8 cellular contexts compared by ENCODE assay signal in the genomic region with DNA sequence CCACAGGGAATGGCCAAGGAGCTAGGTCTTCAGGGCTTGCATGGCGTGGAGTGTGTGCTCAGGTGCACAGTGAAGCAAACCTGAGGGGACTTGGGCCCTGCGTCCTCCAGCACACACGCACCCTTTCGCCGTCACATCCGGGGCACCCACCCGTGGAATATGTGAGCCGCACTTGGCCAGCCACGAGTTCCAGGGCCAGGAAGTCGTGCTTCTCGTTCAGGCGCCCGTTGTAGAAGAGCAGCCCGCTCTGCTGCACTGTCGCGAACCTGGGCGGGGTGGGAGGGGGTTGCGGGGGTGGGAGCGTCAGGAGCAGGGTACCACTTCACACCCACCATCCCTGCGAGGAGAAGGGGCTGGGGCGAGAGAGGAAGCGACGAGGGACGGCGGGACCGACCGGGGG. TPM values are rescaled to one million over a fixed set of nuclear protein-coding genes. Genes with fewer than 3 reads are reported as not detected.
DNase-seq lines count a peak whose midpoint lies in the region; ATAC-seq, FAIRE-seq and TF ChIP-seq lines count a peak whose summit lies in the region.

No MANE protein-coding gene starts in this region.

- peak in 1 of 2 donors; percentile 0 for ATAC-seq in upper lobe of left lung (ENCODE audit: low FRiP score in 2 of 2)
- no peak for ATAC-seq in HG03442 (IDR thresholded peaks at IDR 0.05; ENCODE audit: unreplicated experiment)

- no CpG with 5 or more reads among the region's 27 CpGs for WGBS in upper lobe of left lung, 2 donors

- no peak for TF ChIP-seq RAD21 in neural cell (conservative IDR thresholded peaks at IDR 0.05)

- no peak for TF ChIP-seq POLR2A in upper lobe of left lung (IDR thresholded peaks at IDR 0.05)

- FAIRE-seq in bronchial epithelial cell (lab: Jason Lieb, UNC) = no peak

- no peak overlapping the region for H3K9ac ChIP-seq in neural cell (ENCODE audit: low read length)

- H3K79me2 ChIP-seq in neural cell (replicated peaks; ENCODE audit: insufficient read depth, low read length) = peaks cover 28% of the 10 kb centered on the region

- H3K36me3 ChIP-seq in bronchial epithelial cell (ENCODE audit: control insufficient read depth, insufficient read depth, low read length) (no peaks in the 10 kb centered on the region), neural cell (ENCODE audit: insufficient read depth, low read length) (peaks cover 43% of the 10 kb centered on the region), upper lobe of left lung (no peaks in the 10 kb centered on the region)

- H3K4me3 ChIP-seq in bronchial epithelial cell (ENCODE audit: low read depth, low read length) = peak overlapping the region; percentile 46
- H3K4me3 ChIP-seq in neural cell (ENCODE audit: low read length) = peak overlapping the region; percentile 73
- H3K4me3 ChIP-seq in upper lobe of left lung = peak overlapping the region; percentile 21 to 74 (median 68)

- H3K27ac ChIP-seq in neural cell (ENCODE audit: low read length) = no peak overlapping the region
- H3K27ac ChIP-seq in upper lobe of left lung = peak overlapping the region; percentile 62 to 84 (median 78)

- peak; percentile 48 for DNase-seq in activated T-cell treated with anti-CD3 and anti-CD28 coated beads for 1 hour (ENCODE audit: low read depth)
- no peak for DNase-seq in activated T-cell treated with anti-CD3 and anti-CD28 coated beads, Interleukin-2, amount 50 U/mL, for 1 hour
- no peak for DNase-seq in bronchial epithelial cell (ENCODE audit: low read depth)
- peak in 1 of 2 donors; percentile 42 for DNase-seq in upper lobe of left lung
- no peak for DNase-seq in GDM1 (lab: John Stamatoyannopoulos, UW)
- DNase-seq in GM20000 (ENCODE audit: low spot score) = no peak

- H3K9me3 ChIP-seq in neural cell (ENCODE audit: low read length) (peaks cover 28% of the 10 kb centered on the region), upper lobe of left lung (no peaks in the 10 kb centered on the region)

- peaks cover 8% of the 10 kb centered on the region for H4K20me1 ChIP-seq in neural cell (ENCODE audit: insufficient read depth)

- no peaks in the 10 kb centered on the region for H3F3A ChIP-seq in neural cell (ENCODE audit: insufficient read depth, low read length, poor library complexity, severe bottlenecking)

- H3K27me3 ChIP-seq in bronchial epithelial cell (ENCODE audit: control insufficient read depth, insufficient read depth, low read length) = no peaks in the 10 kb centered on the region
- no peaks in the 10 kb centered on the region for H3K27me3 ChIP-seq in neural cell (ENCODE audit: insufficient read depth, low read depth, low read length)
- H3K27me3 ChIP-seq in upper lobe of left lung = peaks cover 0 to 5% (median 0%) of the 10 kb centered on the region in 4 donors

- H3K4me2 ChIP-seq in neural cell (ENCODE audit: low read length) = no peak overlapping the region

- no peaks in the 10 kb centered on the region for H3K9me2 ChIP-seq in neural cell (ENCODE audit: insufficient read depth, low read length)

- TF ChIP-seq EP300 in neural cell (conservative IDR thresholded peaks at IDR 0.05; ENCODE audit: poor library complexity, severe bottlenecking) = no peak
- no peak for TF ChIP-seq EP300 in upper lobe of left lung (IDR thresholded peaks at IDR 0.05)

- H2AFZ ChIP-seq in neural cell (ENCODE audit: low read depth, low read length) = no peak overlapping the region

- H3K4me1 ChIP-seq in upper lobe of left lung = peaks cover 7 to 21% (median 16%) of the 10 kb centered on the region in 4 donors

- TF ChIP-seq CTCF in bronchial epithelial cell (IDR thresholded peaks at IDR 0.05; ENCODE audit: insufficient read depth, low read length, severe bottlenecking) (no peak), neural cell (IDR thresholded peaks at IDR 0.05; ENCODE audit: poor library complexity, severe bottlenecking) (no peak), upper lobe of left lung (IDR thresholded peaks at IDR 0.05) (no peak), GM20000 (IDR thresholded peaks at IDR 0.05; ENCODE audit: extremely low read depth, missing control alignments) (no peak)

TF ChIP-seq in neural cell, 6 proteins besides CTCF, POLR2A, EP300 and RAD21:
- no peak for TF ChIP-seq SMC3 (conservative IDR thresholded peaks at IDR 0.05; ENCODE audit: poor library complexity)
- no peak for TF ChIP-seq POLR2AphosphoS5 (IDR thresholded peaks at IDR 0.05)
- TF ChIP-seq TAF1 (IDR thresholded peaks at IDR 0.05; ENCODE audit: low read depth) = no peak
- TF ChIP-seq, protein P1, sequence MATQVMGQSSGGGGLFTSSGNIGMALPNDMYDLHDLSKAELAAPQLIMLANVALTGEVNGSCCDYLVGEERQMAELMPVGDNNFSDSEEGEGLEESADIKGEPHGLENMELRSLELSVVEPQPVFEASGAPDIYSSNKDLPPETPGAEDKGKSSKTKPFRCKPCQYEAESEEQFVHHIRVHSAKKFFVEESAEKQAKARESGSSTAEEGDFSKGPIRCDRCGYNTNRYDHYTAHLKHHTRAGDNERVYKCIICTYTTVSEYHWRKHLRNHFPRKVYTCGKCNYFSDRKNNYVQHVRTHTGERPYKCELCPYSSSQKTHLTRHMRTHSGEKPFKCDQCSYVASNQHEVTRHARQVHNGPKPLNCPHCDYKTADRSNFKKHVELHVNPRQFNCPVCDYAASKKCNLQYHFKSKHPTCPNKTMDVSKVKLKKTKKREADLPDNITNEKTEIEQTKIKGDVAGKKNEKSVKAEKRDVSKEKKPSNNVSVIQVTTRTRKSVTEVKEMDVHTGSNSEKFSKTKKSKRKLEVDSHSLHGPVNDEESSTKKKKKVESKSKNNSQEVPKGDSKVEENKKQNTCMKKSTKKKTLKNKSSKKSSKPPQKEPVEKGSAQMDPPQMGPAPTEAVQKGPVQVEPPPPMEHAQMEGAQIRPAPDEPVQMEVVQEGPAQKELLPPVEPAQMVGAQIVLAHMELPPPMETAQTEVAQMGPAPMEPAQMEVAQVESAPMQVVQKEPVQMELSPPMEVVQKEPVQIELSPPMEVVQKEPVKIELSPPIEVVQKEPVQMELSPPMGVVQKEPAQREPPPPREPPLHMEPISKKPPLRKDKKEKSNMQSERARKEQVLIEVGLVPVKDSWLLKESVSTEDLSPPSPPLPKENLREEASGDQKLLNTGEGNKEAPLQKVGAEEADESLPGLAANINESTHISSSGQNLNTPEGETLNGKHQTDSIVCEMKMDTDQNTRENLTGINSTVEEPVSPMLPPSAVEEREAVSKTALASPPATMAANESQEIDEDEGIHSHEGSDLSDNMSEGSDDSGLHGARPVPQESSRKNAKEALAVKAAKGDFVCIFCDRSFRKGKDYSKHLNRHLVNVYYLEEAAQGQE (IDR thresholded peaks at IDR 0.05; ENCODE audit: borderline replicate concordance) = no peak

RNA-seq across cellular contexts. Expression of a gene that starts 7.1 kb away (rescaled TPM):
- 1.0 and 1.1 TPM in 2 replicates for total RNA-seq in bronchial epithelial cell
- polyA plus RNA-seq in neural cell = 54.9 and 65.5 TPM in 2 replicates
- 104 and 118 TPM in 2 replicates for polyA minus RNA-seq in neural cell
- 10 to 100 TPM in 1 of 6 donors, 1 to 10 TPM in 4, under 1 TPM in 1; 0.76 to 10.5 (median 1.5) TPM for total RNA-seq in upper lobe of left lung

RNA-seq across cellular contexts. Expression of a gene that starts 20.3 kb away (rescaled TPM):
- total RNA-seq in bronchial epithelial cell (33.8 and 45.8 TPM in 2 replicates), upper lobe of left lung (10 to 100 TPM; 10.5 to 66.0 (median 20.4) TPM)
- polyA plus RNA-seq in neural cell = 23.6 and 25.7 TPM in 2 replicates
- polyA minus RNA-seq in neural cell = 9.4 and 9.7 TPM in 2 replicates

RNA-seq across cellular contexts. Expression of a gene that starts 30.1 kb away (rescaled TPM):
- total RNA-seq in bronchial epithelial cell = 10.5 and 14.3 TPM in 2 replicates
- polyA plus RNA-seq in neural cell = 19.0 and 29.3 TPM in 2 replicates
- 11.0 and 16.6 TPM in 2 replicates for polyA minus RNA-seq in neural cell
- total RNA-seq in upper lobe of left lung = 10 to 100 TPM; 17.8 to 55.5 (median 21.8) TPM

RNA-seq across cellular contexts. Expression of a gene that starts 34.0 kb away (rescaled TPM):
- total RNA-seq in bronchial epithelial cell (not detected in 2 replicates), upper lobe of left lung (under 1 TPM in 1 of 6 donors, not detected in 5; 0.67 TPM)
- polyA plus RNA-seq in neural cell = 0.52 TPM in 1 of 2 replicates, not detected in the other
- not detected in 2 replicates for polyA minus RNA-seq in neural cell

RNA-seq across cellular contexts. Expression of a gene that starts 46.1 kb away (rescaled TPM):
- total RNA-seq in bronchial epithelial cell (473 and 946 TPM in 2 replicates), upper lobe of left lung (100 to 1,000 TPM; 119 to 239 (median 154) TPM)
- 267 and 333 TPM in 2 replicates for polyA plus RNA-seq in neural cell
- 166 and 240 TPM in 2 replicates for polyA minus RNA-seq in neural cell
